Comparison of ENCODE assay signal across 1 cellular context in the genomic region with DNA sequence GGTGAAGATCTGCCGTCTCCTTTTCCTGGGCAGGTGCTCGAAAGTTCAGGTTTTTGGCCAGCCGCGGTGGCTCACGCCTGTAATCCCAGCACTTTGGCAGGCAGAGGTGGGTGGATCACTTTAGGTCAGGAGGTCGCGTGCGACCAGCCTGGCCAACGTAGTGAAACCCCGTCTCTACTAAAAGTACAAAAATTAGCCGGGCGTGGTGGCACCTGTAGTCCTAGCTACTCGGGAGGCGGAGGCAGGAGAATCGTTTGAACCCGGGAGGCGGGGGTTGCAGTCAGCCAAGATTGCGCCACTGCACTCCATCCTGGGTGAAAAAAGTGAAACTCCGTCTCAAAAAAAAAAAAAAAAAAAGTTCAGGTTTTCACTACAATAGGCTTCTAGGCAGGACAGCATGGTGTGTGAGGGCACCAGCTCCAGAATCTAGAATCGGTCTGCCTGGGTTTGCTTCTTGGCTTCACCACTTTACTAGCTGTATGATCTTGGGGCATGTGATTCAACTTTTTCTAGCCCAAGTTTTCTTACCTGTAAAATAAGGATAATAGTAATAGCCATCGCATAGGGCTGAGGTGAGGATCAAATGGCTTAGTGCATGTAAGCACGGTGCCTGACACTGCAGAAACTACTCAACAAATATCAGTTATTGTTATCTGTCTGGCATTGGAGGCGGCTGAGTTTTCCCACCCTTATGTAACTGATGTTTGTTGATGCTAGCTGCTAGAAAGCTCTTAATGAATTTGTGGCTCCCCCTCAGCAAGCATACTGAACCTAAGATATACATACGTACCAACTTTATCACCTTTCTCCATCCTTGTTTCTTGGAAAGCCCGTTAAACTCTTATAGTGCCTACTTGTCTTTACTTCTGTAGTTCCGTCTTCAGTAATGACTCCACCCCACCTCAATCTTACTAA.
TF ChIP-seq lines count a peak whose summit lies in the region.

No MANE protein-coding gene starts in this region.

TF ChIP-seq in H1, 55 proteins besides CTCF, POLR2A, EP300 and RAD21:
- TF ChIP-seq EGR1 (IDR thresholded peaks at IDR 0.05; ENCODE audit: borderline replicate concordance, low read depth, low read length) (no peak), RNF2 (IDR thresholded peaks at IDR 0.05; ENCODE audit: borderline replicate concordance, low read depth, low read length, missing control alignments, poor library complexity, severe bottlenecking) (no peak), SP1 (IDR thresholded peaks at IDR 0.05; ENCODE audit: low read depth, low read length) (no peak), JUN (IDR thresholded peaks at IDR 0.05; ENCODE audit: low read depth, low read length) (no peak), NRF1 (IDR thresholded peaks at IDR 0.05; ENCODE audit: low read depth, low read length) (no peak), CEBPB (IDR thresholded peaks at IDR 0.05; ENCODE audit: low read depth, low read length) (no peak), HDAC6 (IDR thresholded peaks at IDR 0.05; ENCODE audit: low read depth, low read length) (no peak), EZH2 (IDR thresholded peaks at IDR 0.05; ENCODE audit: low read depth, low read length, severe bottlenecking) (no peak), SAP30 (IDR thresholded peaks at IDR 0.05; ENCODE audit: insufficient read depth, insufficient replicate concordance, low read length) (no peak), CBX8 (IDR thresholded peaks at IDR 0.05; ENCODE audit: borderline replicate concordance, low read depth, low read length) (no peak), SP4 (IDR thresholded peaks at IDR 0.05; ENCODE audit: low read length) (no peak)
- TF ChIP-seq, protein P1, sequence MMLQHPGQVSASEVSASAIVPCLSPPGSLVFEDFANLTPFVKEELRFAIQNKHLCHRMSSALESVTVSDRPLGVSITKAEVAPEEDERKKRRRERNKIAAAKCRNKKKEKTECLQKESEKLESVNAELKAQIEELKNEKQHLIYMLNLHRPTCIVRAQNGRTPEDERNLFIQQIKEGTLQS (IDR thresholded peaks at IDR 0.05; ENCODE audit: insufficient read depth, low read depth, low read length): no peak
- TF ChIP-seq, protein P2, sequence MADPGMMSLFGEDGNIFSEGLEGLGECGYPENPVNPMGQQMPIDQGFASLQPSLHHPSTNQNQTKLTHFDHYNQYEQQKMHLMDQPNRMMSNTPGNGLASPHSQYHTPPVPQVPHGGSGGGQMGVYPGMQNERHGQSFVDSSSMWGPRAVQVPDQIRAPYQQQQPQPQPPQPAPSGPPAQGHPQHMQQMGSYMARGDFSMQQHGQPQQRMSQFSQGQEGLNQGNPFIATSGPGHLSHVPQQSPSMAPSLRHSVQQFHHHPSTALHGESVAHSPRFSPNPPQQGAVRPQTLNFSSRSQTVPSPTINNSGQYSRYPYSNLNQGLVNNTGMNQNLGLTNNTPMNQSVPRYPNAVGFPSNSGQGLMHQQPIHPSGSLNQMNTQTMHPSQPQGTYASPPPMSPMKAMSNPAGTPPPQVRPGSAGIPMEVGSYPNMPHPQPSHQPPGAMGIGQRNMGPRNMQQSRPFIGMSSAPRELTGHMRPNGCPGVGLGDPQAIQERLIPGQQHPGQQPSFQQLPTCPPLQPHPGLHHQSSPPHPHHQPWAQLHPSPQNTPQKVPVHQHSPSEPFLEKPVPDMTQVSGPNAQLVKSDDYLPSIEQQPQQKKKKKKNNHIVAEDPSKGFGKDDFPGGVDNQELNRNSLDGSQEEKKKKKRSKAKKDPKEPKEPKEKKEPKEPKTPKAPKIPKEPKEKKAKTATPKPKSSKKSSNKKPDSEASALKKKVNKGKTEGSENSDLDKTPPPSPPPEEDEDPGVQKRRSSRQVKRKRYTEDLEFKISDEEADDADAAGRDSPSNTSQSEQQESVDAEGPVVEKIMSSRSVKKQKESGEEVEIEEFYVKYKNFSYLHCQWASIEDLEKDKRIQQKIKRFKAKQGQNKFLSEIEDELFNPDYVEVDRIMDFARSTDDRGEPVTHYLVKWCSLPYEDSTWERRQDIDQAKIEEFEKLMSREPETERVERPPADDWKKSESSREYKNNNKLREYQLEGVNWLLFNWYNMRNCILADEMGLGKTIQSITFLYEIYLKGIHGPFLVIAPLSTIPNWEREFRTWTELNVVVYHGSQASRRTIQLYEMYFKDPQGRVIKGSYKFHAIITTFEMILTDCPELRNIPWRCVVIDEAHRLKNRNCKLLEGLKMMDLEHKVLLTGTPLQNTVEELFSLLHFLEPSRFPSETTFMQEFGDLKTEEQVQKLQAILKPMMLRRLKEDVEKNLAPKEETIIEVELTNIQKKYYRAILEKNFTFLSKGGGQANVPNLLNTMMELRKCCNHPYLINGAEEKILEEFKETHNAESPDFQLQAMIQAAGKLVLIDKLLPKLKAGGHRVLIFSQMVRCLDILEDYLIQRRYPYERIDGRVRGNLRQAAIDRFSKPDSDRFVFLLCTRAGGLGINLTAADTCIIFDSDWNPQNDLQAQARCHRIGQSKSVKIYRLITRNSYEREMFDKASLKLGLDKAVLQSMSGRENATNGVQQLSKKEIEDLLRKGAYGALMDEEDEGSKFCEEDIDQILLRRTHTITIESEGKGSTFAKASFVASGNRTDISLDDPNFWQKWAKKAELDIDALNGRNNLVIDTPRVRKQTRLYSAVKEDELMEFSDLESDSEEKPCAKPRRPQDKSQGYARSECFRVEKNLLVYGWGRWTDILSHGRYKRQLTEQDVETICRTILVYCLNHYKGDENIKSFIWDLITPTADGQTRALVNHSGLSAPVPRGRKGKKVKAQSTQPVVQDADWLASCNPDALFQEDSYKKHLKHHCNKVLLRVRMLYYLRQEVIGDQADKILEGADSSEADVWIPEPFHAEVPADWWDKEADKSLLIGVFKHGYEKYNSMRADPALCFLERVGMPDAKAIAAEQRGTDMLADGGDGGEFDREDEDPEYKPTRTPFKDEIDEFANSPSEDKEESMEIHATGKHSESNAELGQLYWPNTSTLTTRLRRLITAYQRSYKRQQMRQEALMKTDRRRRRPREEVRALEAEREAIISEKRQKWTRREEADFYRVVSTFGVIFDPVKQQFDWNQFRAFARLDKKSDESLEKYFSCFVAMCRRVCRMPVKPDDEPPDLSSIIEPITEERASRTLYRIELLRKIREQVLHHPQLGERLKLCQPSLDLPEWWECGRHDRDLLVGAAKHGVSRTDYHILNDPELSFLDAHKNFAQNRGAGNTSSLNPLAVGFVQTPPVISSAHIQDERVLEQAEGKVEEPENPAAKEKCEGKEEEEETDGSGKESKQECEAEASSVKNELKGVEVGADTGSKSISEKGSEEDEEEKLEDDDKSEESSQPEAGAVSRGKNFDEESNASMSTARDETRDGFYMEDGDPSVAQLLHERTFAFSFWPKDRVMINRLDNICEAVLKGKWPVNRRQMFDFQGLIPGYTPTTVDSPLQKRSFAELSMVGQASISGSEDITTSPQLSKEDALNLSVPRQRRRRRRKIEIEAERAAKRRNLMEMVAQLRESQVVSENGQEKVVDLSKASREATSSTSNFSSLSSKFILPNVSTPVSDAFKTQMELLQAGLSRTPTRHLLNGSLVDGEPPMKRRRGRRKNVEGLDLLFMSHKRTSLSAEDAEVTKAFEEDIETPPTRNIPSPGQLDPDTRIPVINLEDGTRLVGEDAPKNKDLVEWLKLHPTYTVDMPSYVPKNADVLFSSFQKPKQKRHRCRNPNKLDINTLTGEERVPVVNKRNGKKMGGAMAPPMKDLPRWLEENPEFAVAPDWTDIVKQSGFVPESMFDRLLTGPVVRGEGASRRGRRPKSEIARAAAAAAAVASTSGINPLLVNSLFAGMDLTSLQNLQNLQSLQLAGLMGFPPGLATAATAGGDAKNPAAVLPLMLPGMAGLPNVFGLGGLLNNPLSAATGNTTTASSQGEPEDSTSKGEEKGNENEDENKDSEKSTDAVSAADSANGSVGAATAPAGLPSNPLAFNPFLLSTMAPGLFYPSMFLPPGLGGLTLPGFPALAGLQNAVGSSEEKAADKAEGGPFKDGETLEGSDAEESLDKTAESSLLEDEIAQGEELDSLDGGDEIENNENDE (IDR thresholded peaks at IDR 0.05; ENCODE audit: insufficient replicate concordance, low read length): no peak
- TF ChIP-seq, protein P3, sequence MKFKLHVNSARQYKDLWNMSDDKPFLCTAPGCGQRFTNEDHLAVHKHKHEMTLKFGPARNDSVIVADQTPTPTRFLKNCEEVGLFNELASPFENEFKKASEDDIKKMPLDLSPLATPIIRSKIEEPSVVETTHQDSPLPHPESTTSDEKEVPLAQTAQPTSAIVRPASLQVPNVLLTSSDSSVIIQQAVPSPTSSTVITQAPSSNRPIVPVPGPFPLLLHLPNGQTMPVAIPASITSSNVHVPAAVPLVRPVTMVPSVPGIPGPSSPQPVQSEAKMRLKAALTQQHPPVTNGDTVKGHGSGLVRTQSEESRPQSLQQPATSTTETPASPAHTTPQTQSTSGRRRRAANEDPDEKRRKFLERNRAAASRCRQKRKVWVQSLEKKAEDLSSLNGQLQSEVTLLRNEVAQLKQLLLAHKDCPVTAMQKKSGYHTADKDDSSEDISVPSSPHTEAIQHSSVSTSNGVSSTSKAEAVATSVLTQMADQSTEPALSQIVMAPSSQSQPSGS (IDR thresholded peaks at IDR 0.05; ENCODE audit: low read length): no peak
